Comparison of ENCODE assay signal across 9 cellular contexts in the genomic region with DNA sequence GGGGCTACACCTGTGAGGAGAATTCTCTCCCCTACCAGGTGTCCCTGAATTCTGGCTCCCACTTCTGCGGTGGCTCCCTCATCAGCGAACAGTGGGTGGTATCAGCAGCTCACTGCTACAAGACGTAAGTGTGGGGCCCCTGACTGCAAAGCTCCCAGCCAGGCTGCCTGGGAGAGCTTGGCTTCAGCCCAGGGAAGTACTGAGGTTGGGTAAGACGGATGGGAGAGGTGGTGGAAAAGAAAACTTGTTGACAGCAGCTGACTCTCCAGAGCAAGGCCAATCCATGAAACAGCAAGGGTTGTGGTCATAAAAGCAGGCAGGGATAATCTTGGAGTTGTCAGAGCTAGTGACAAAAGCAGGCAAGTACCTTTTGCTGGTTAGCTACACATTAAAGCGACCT. TPM values are rescaled to one million over a fixed set of nuclear protein-coding genes. Genes with fewer than 3 reads are reported as not detected.
"Had no signal": no experiment of that assay in that cellular context is flagged by ENCODE, and none has a peak within 500 bp of the region (broad histone marks: within the 10 kb centered on the region; RNA-seq: fewer than 3 reads in every experiment).

No MANE protein-coding gene starts in this region.

RNA-seq across cellular contexts. Expression of gene PRSS3, which starts 1.3 kb away (rescaled TPM):
- total RNA-seq: occipital lobe, sciatic nerve, smooth muscle cell, spleen, upper lobe of right lung, urinary bladder, uterus had no signal
- polyA plus RNA-seq: neural cell, ovary, smooth muscle cell had no signal
